ENCODE assay signal across 8 cellular contexts in genomic region chr9:137188490-137189296, GRCh38.
DNase-seq lines count a peak whose midpoint lies in the region; ATAC-seq and TF ChIP-seq lines count a peak whose summit lies in the region.

TSS of gene ANAPC2 (minus strand) at chr9:137188560. CDS start at chr9:137188532, 28 bp downstream.
TSS of gene SSNA1 (plus strand) at chr9:137188676. CDS start at chr9:137188727, 51 bp downstream.

- peak; percentile 59 for TF ChIP-seq CTCF in choroid plexus epithelial cell (conservative IDR thresholded peaks at IDR 0.05; ENCODE audit: low read depth, low read length)

- H3K27me3 ChIP-seq in layer of hippocampus (ENCODE audit: control insufficient read depth, insufficient read depth, low read length), result no peaks in the 10 kb centered on the region

- DNase-seq in AG20443 (ENCODE audit: low spot score), result peak; percentile 98
- peak; percentile 88 for DNase-seq in NCI-H510A (lab: John Stamatoyannopoulos, UW)
- DNase-seq in activated CD4-positive, alpha-beta T cell treated with anti-CD3 and anti-CD28 coated beads for 24 hours (ENCODE audit: low read depth in 2 of 2), result peak; percentile 88 to 90
- peak; percentile 96 for DNase-seq in choroid plexus epithelial cell (ENCODE audit: low read depth)
- peak; percentile 87 to 93 for DNase-seq in stimulated activated CD4-positive, alpha-beta T cell treated with anti-CD3 and anti-CD28 coated beads, Interleukin-1b, Interleukin-23, amount 100 ng/mL, for 4 hours (ENCODE audit: low read depth in 2 of 2)

- peak within 1 kb of the TSS; percentile 100 for H3K27ac ChIP-seq in layer of hippocampus (ENCODE audit: low read depth, low read length)

- H3K4me3 ChIP-seq in choroid plexus epithelial cell (ENCODE audit: low read depth, low read length), result peak within 1 kb of the TSS; percentile 67

- ATAC-seq in GM19023 (IDR thresholded peaks at IDR 0.05; ENCODE audit: unreplicated experiment), result peak; percentile 73
- peak; percentile 77 for ATAC-seq in HG03280 (IDR thresholded peaks at IDR 0.05; ENCODE audit: unreplicated experiment)

Comparison
In these comparisons a context has a peak if more than half of its experiments do, and no peak if none do; other contexts are left out.
1. Peak in every context shown above with its lines: DNase-seq, ATAC-seq, H3K4me3 ChIP-seq and H3K27ac ChIP-seq.